Comparison of ENCODE assay signal across 23 cellular contexts in the genomic region with DNA sequence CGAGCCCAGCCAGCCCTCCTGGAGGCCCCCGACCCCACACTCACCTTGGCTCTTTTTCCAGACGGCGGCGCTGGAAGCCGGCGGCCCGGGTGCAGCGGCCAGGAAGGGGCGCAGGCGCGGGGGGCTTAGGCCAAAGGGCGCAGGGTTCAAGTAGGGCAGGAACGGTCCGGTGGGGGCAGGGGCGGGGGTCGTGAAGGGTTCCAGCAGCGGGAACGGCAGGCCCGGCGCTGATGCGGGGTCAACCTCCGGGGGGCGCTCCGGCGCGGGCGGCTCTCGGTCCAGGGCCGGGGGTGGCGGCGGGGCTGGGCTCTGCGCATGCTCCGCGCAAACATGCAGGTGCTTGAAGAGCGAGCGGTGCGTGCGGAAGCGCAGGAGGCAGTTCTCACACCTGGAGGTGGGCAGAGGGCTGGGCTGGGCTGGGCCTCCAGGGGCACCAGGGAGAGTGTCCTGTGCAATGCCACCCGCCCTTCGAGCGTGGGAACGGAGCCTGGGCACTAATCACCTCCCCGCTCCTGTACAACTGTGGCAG. TPM values are rescaled to one million over a fixed set of nuclear protein-coding genes. Genes with fewer than 3 reads are reported as not detected.
DNase-seq lines count a peak whose midpoint lies in the region; ATAC-seq and TF ChIP-seq lines count a peak whose summit lies in the region.
"Had no signal": no experiment of that assay in that cellular context is flagged by ENCODE, and none has a peak within 500 bp of the region (broad histone marks: within the 10 kb centered on the region; RNA-seq: fewer than 3 reads in every experiment).

No MANE protein-coding gene starts in this region.

- H3K9me2 ChIP-seq in PC-9 (ENCODE audit: insufficient read depth) = no peaks in the 10 kb centered on the region

- no peak overlapping the region for H3K4me3 Mint-ChIP-seq in MCF 10A (ENCODE audit: unreplicated experiment)

- peaks cover 27% of the 10 kb centered on the region for H3K36me3 Mint-ChIP-seq in MCF 10A (ENCODE audit: insufficient read depth, unreplicated experiment)

- no CpG with 5 or more reads among the region's 45 CpGs for WGBS in mammary epithelial cell (ENCODE audit: low coverage, missing lambda C conversion rate)
- 40 to 54% methylated on average over 1 to 41 of the region's 45 CpGs for WGBS in thyroid gland, 2 donors

- no peaks in the 10 kb centered on the region for H3K79me2 ChIP-seq in mammary epithelial cell (ENCODE audit: insufficient read depth, low read length)
- peaks cover 6% of the 10 kb centered on the region; the same call in 1 of the 2 replicates for H3K79me2 ChIP-seq in PC-9 (ENCODE audit: low read depth)

- BruUV-seq in MCF 10A (replicated peaks; lab: Mats Ljungman, UMichigan) = no TSS peak
- no TSS peak for BruUV-seq in mammary epithelial cell (replicated peaks; lab: Mats Ljungman, UMichigan)
- no TSS peak for BruUV-seq in PC-9 (replicated peaks; lab: Mats Ljungman, UMichigan)

- peaks cover 26% of the 10 kb centered on the region; the same call in 1 of the 2 replicates for H3F3A ChIP-seq in PC-9 (ENCODE audit: insufficient read depth, low read depth)

- H3K27me3 ChIP-seq in mammary epithelial cell (ENCODE audit: insufficient read depth, low read length) (no peaks in the 10 kb centered on the region), PC-9 (ENCODE audit: insufficient read depth, low read depth) (no peaks in the 10 kb centered on the region), left lung (no peaks in the 10 kb centered on the region), thyroid gland (no peaks in the 10 kb centered on the region)
- H3K27me3 ChIP-seq: brain microvascular endothelial cell, dorsolateral prefrontal cortex, pancreas had no signal

- H3K4me2 ChIP-seq in mammary epithelial cell (ENCODE audit: insufficient read depth, low read depth, low read length) (no peak overlapping the region), PC-9 (peak overlapping the region; percentile 78)

- H3K4me1 ChIP-seq in mammary epithelial cell (ENCODE audit: insufficient read depth, low read length) (peaks cover 12% of the 10 kb centered on the region), PC-9 (replicated peaks; ENCODE audit: insufficient read depth) (peaks cover 14% of the 10 kb centered on the region), left lung (peaks cover 8 to 47% of the 10 kb centered on the region in 2 donors), thyroid gland (peaks cover 24 to 29% of the 10 kb centered on the region in 2 donors)

- peak; percentile 7 for ATAC-seq in left lung
- ATAC-seq in HG02885 (IDR thresholded peaks at IDR 0.05; ENCODE audit: poor library complexity, unreplicated experiment) = no peak
- no peak for ATAC-seq in HG03565 (IDR thresholded peaks at IDR 0.05; ENCODE audit: unreplicated experiment)
- ATAC-seq: pancreas had no signal

- no peak overlapping the region for H2AFZ ChIP-seq in mammary epithelial cell (ENCODE audit: low read depth, low read length)
- no peak overlapping the region for H2AFZ ChIP-seq in PC-9

- peaks cover 6% of the 10 kb centered on the region for H3K4me1 Mint-ChIP-seq in MCF 10A (ENCODE audit: insufficient read depth, unreplicated experiment)

- DNase-seq in MCF 10A (ENCODE audit: unreplicated experiment) = no peak
- DNase-seq in mammary epithelial cell = no peak
- DNase-seq in PC-9 = no peak
- DNase-seq in left lung = no peak
- peak; percentile 64 to 71 for DNase-seq in thyroid gland
- DNase-seq in stimulated activated CD4-positive, alpha-beta T cell treated with anti-CD3 and anti-CD28 coated beads, Interleukin-2, amount 100 ng/mL, for 24 hours = no peak
- DNase-seq: activated CD4-positive, alpha-beta T cell treated with anti-CD3 and anti-CD28 coated beads for 4 hours; activated CD8-positive, alpha-beta memory T cell treated with anti-CD3 and anti-CD28 coated beads, Interleukin-2, amount 50 U/mL, for 4 hours; activated naive CD4-positive, alpha-beta T cell treated with anti-CD3 and anti-CD28 coated beads, Interleukin-2, amount 50 U/mL, for 16 hours; brain microvascular endothelial cell; CD4-positive, alpha-beta memory T cell; dorsolateral prefrontal cortex; NCI-H187 treated with DMSO at 0.1 percent for 48 hours; NCI-H510A; stimulated activated naive CD4-positive, alpha-beta T cell treated with Interleukin-2 at 50 U/mL for 16 hours had no signal

- CTCF ChIA-PET in MCF 10A (lab: Yijun Ruan, JAX) (no interaction called here), mammary epithelial cell (lab: Charles Lee; ENCODE audit: low non-redundant PET) (no interaction called here), PC-9 (lab: Charles Lee) (no interaction called here)

- no peaks in the 10 kb centered on the region for H3K27me3 Mint-ChIP-seq in MCF 10A (ENCODE audit: insufficient read depth, unreplicated experiment)
- H3K27me3 Mint-ChIP-seq: CD4-positive, alpha-beta memory T cell had no signal

- intact Hi-C loops in MCF 10A (cut with micrococcal nuclease) = loop anchor here (2.0 kb wide), 1 partner anchor 67 kb away; the partner anchor contains the start of gene HNRNPM
- intact Hi-C loops in mammary epithelial cell (cut with micrococcal nuclease) = no loop called here
- intact Hi-C loops in PC-9 (cut with micrococcal nuclease; ENCODE audit: unreplicated experiment) = no loop called here
- intact Hi-C loops in left lung (cut with DNase I) = no loop called here
- intact Hi-C loops in thyroid gland (cut with DNase I) = no loop called here

- H3K9me3 ChIP-seq in mammary epithelial cell (replicated peaks; ENCODE audit: insufficient read depth, low read length) (no peaks in the 10 kb centered on the region), PC-9 (ENCODE audit: insufficient read depth, low read depth) (no peaks in the 10 kb centered on the region), left lung (no peaks in the 10 kb centered on the region), thyroid gland (no peaks in the 10 kb centered on the region)
- H3K9me3 ChIP-seq: pancreas had no signal

- TF ChIP-seq CTCF in MCF 10A (IDR thresholded peaks at IDR 0.05; ENCODE audit: unreplicated experiment) (peak; percentile 14), mammary epithelial cell (conservative IDR thresholded peaks at IDR 0.05 in 1 of 2, IDR thresholded peaks at IDR 0.05 in 1 of 2; ENCODE audit: extremely low read depth in 1 of 2, insufficient read depth in 1 of 2, low read depth in 1 of 2, low read length in 2 of 2) (no peak), PC-9 (conservative IDR thresholded peaks at IDR 0.05) (no peak), left lung (IDR thresholded peaks at IDR 0.05) (no peak), thyroid gland (IDR thresholded peaks at IDR 0.05) (peak in 1 of 6 experiments; percentile 16)

- TF ChIP-seq POLR2A in thyroid gland (IDR thresholded peaks at IDR 0.05) = no peak

- H4K20me1 ChIP-seq in mammary epithelial cell (ENCODE audit: insufficient read depth, low read length) (no peaks in the 10 kb centered on the region), PC-9 (ENCODE audit: insufficient read depth) (no peaks in the 10 kb centered on the region)

- dilution Hi-C loops in mammary epithelial cell (cut with HindIII; ENCODE audit: low sequenced_read_pairs) = no loop called here

- no peak overlapping the region for H3K4me3 ChIP-seq in mammary epithelial cell (replicated peaks in 1 of 3; ENCODE audit: insufficient read depth in 1 of 3, low read depth in 2 of 3, low read length in 3 of 3)
- H3K4me3 ChIP-seq in PC-9 = peak overlapping the region; percentile 7; the same call in 1 of the 2 replicates
- no peak overlapping the region for H3K4me3 ChIP-seq in left lung
- H3K4me3 ChIP-seq in thyroid gland (replicated peaks in 1 of 3) = no peak overlapping the region
- H3K4me3 ChIP-seq: GM12878, pancreas had no signal

- POLR2A ChIA-PET in MCF 10A (lab: Yijun Ruan, JAX) (no interaction called here), PC-9 (lab: Charles Lee; ENCODE audit: unreplicated experiment) (no interaction called here)

- no peaks in the 10 kb centered on the region for H3K9me3 Mint-ChIP-seq in MCF 10A (ENCODE audit: unreplicated experiment)
- H3K9me3 Mint-ChIP-seq: CD4-positive, alpha-beta memory T cell had no signal

- in situ Hi-C loops in mammary epithelial cell (cut with MboI; ENCODE audit: low sequenced_read_pairs in 2 of 2) = no loop called here

- H3K27ac ChIP-seq in mammary epithelial cell (ENCODE audit: insufficient read depth, low read depth, low read length) = no peak overlapping the region
- H3K27ac ChIP-seq in PC-9 = no peak overlapping the region
- H3K27ac ChIP-seq in left lung = no peak overlapping the region
- peak overlapping the region in 2 of 3 donors; percentile 26 to 58 for H3K27ac ChIP-seq in thyroid gland
- H3K27ac ChIP-seq: brain microvascular endothelial cell, pancreas had no signal

- H3K9ac ChIP-seq in mammary epithelial cell (ENCODE audit: insufficient read depth, low read length) = no peak overlapping the region

- H3K36me3 ChIP-seq in mammary epithelial cell (ENCODE audit: insufficient read depth, low read length) (no peaks in the 10 kb centered on the region), PC-9 (ENCODE audit: low read depth) (no peaks in the 10 kb centered on the region), left lung (peaks cover 0 to 14% of the 10 kb centered on the region in 2 donors), thyroid gland (peaks cover 0 to 4% of the 10 kb centered on the region in 2 donors)
- H3K36me3 ChIP-seq: brain microvascular endothelial cell, pancreas had no signal

- H3K27ac Mint-ChIP-seq in MCF 10A (ENCODE audit: low read depth, unreplicated experiment) = no peak overlapping the region

RNA-seq across cellular contexts. Expression of gene ZNF414, which starts 2.3 kb away (rescaled TPM):
- total RNA-seq in MCF 10A (2022) = 16.3 and 27.2 TPM in 2 replicates
- total RNA-seq in mammary epithelial cell = 10 to 100 TPM in 1 of 2 donors, 1 to 10 TPM in 1; 3.5 to 23.2 TPM
- polyA plus RNA-seq in mammary epithelial cell = 7.1 TPM
- polyA minus RNA-seq in mammary epithelial cell = 1.3 TPM
- 22.1 and 22.4 TPM in 2 replicates for total RNA-seq in PC-9 (2021)
- 10 to 100 TPM; 15.4 to 19.2 TPM for total RNA-seq in left lung
- 10 to 100 TPM in 3 of 4 donors, 1 to 10 TPM in 1; 9.1 to 44.3 (median 34.4) TPM for total RNA-seq in thyroid gland

RNA-seq across cellular contexts. Expression of gene PRAM1, which starts 9.2 kb away (rescaled TPM):
- total RNA-seq in MCF 10A (2022) = 0.15 TPM in 1 of 2 replicates, not detected in the other
- not detected for total RNA-seq in mammary epithelial cell
- polyA plus RNA-seq in mammary epithelial cell = not detected
- not detected for polyA minus RNA-seq in mammary epithelial cell
- 0.85 and 0.90 TPM in 2 replicates for total RNA-seq in PC-9 (2021)
- 10 to 100 TPM; 10.7 to 26.8 TPM for total RNA-seq in left lung
- total RNA-seq in thyroid gland = 1 to 10 TPM in 1 of 4 donors, under 1 TPM in 2, not detected in 1; 0.58 to 2.0 (median 0.81) TPM
- total RNA-seq: Daoy, HT-29, M059J, SK-MEL-5 had no signal
- polyA plus RNA-seq: CD4-positive, alpha-beta memory T cell had no signal

Comparison
In these comparisons a context has a peak if more than half of its experiments do, and no peak if none do; other contexts are left out.
1. DNase-seq: peak in thyroid gland (2 of 2); none in MCF 10A (single experiment), mammary epithelial cell (single experiment), PC-9 (0 of 2), left lung (0 of 2) and stimulated activated CD4-positive, alpha-beta T cell treated with anti-CD3 and anti-CD28 coated beads, Interleukin-2, amount 100 ng/mL, for 24 hours (0 of 2).
2. H3K27ac ChIP-seq: peak in thyroid gland (2 of 3); none in mammary epithelial cell (single experiment), PC-9 (single experiment) and left lung (0 of 2).